ENCODE assay signal across 9 cellular contexts in the genomic region with DNA sequence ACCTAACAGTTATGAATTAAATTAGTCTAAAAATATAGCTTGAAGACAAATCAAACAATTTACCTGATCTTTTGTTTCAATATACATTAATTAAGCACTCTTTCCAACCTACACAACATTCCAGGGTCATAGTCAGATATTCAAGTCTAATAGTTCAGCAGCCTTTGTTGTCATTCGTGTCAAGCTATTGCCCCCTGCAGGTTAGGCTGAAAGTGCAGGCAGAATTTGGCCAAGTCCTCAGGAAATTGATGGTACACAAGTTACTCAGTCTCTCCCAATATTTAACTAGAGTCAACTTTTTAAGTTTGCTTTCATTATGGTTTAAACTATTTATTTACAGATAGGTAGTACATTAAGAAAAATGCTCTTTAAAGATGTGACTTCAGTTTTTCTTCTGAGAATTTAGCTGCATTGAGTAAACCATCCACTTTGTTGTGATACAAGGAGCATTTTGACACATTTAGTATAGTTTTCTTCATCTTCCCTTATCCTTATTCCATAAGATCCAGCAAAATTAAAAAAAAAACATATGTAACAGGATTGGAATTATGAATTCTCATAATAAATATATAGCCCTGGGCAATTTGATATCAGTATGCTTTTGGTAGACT.
DNase-seq lines count a peak whose midpoint lies in the region; ATAC-seq and TF ChIP-seq lines count a peak whose summit lies in the region.
"Had no signal": no experiment of that assay in that cellular context is flagged by ENCODE, and none has a peak within 500 bp of the region (broad histone marks: within the 10 kb centered on the region; RNA-seq: fewer than 3 reads in every experiment).

No MANE protein-coding gene starts in this region.

- H3K4me1 Mint-ChIP-seq in activated T-helper 17 cell treated with anti-CD3 and anti-CD28 coated beads, Interleukin-2, amount 50 U/mL, for 72 hours = peaks cover 11% of the 10 kb centered on the region

- H3K4me3 ChIP-seq in PC-3 (ENCODE audit: low read length) = no peak overlapping the region
- no peak overlapping the region for H3K4me3 ChIP-seq in osteoblast (ENCODE audit: insufficient read depth, low read length)

- H3K27ac ChIP-seq in PC-3 (ENCODE audit: low read length) (peak overlapping the region; percentile 20), osteoblast (ENCODE audit: low read depth, low read length) (no peak overlapping the region)

- CTCF ChIA-PET in PC-3 (lab: Charles Lee) = interaction anchor here (0.6 kb wide), 1 partner anchor 130 kb away, joined by 3 read pairs; no protein-coding TSS in a partner anchor

- DNase-seq in COLO668 (lab: John Stamatoyannopoulos, UW; ENCODE audit: unreplicated experiment) (peak; percentile 58), PC-3 (peak; percentile 94), activated T-helper 1 cell treated with Interleukin-2 at 50 U/mL for 16 hours (ENCODE audit: low read depth) (peak; percentile 43), fibroblast of the conjunctiva (ENCODE audit: low read depth) (peak; percentile 68), osteoblast (ENCODE audit: insufficient read length, low spot score, missing footprints) (peak; percentile 62)

- peak; percentile 50 for ATAC-seq in GM19395 (IDR thresholded peaks at IDR 0.05; ENCODE audit: unreplicated experiment)
- ATAC-seq in PC-3 = peak; percentile 8; the same call in 1 of the 2 replicates
- no peak for ATAC-seq in activated T-helper 17 cell treated with anti-CD3 and anti-CD28 coated beads, Interleukin-2, amount 50 U/mL, for 72 hours (replicated peaks)

- H3K27me3 ChIP-seq in PC-3 (ENCODE audit: low read length) (no peaks in the 10 kb centered on the region), osteoblast (ENCODE audit: insufficient read depth, low read length) (no peaks in the 10 kb centered on the region)

- no TSS peak for BruUV-seq in PC-3 (replicated peaks; lab: Mats Ljungman, UMichigan)

- H3K79me2 ChIP-seq in PC-3 (ENCODE audit: low read length) (no peaks in the 10 kb centered on the region), osteoblast (ENCODE audit: insufficient read depth, low read length) (peaks cover 6% of the 10 kb centered on the region)

- peaks cover 62% of the 10 kb centered on the region for H3K27me3 Mint-ChIP-seq in activated T-helper 17 cell treated with anti-CD3 and anti-CD28 coated beads, Interleukin-2, amount 50 U/mL, for 72 hours

- H3K4me1 ChIP-seq in PC-3 (ENCODE audit: insufficient read depth, low read length) = peaks cover 40% of the 10 kb centered on the region
- peaks cover 24% of the 10 kb centered on the region for H3K4me1 ChIP-seq in osteoblast (ENCODE audit: insufficient read depth, low read length)

- H3K36me3 Mint-ChIP-seq in activated T-helper 17 cell treated with anti-CD3 and anti-CD28 coated beads, Interleukin-2, amount 50 U/mL, for 72 hours (ENCODE audit: low read depth) = no peaks in the 10 kb centered on the region
- H3K36me3 Mint-ChIP-seq: activated naive CD4-positive, alpha-beta T cell treated with anti-CD3 and anti-CD28 coated beads, Interleukin-2, amount 50 U/mL, for 24 hours had no signal

- H3K9ac ChIP-seq in PC-3 (ENCODE audit: low read length) = no peak overlapping the region

- H3K4me3 Mint-ChIP-seq in activated T-helper 17 cell treated with anti-CD3 and anti-CD28 coated beads, Interleukin-2, amount 50 U/mL, for 72 hours = no peak overlapping the region
- H3K4me3 Mint-ChIP-seq: activated naive CD4-positive, alpha-beta T cell treated with anti-CD3 and anti-CD28 coated beads, Interleukin-2, amount 50 U/mL, for 24 hours had no signal

- H3K9me3 Mint-ChIP-seq in activated T-helper 17 cell treated with anti-CD3 and anti-CD28 coated beads, Interleukin-2, amount 50 U/mL, for 72 hours = no peaks in the 10 kb centered on the region

- POLR2A ChIA-PET in PC-3 (lab: Charles Lee; ENCODE audit: unreplicated experiment) = interaction anchor here (0.6 kb wide), 1 partner anchor 280 kb away, joined by 4 read pairs; no protein-coding TSS in a partner anchor

- intact Hi-C loops in PC-3 (cut with micrococcal nuclease) = loop anchor here (1.0 to 10.0 kb wide), 10 partner anchors 49 to 1086 kb away; a partner anchor contains a TSS

- H3K9me3 ChIP-seq in PC-3 (ENCODE audit: low read length) = no peaks in the 10 kb centered on the region
- no peaks in the 10 kb centered on the region for H3K9me3 ChIP-seq in osteoblast (ENCODE audit: low read depth, low read length)

- TF ChIP-seq RAD21 in Ishikawa (IDR thresholded peaks at IDR 0.05; ENCODE audit: low read depth) = peak; percentile 90

- H3K36me3 ChIP-seq in PC-3 (ENCODE audit: low read depth, low read length) = no peaks in the 10 kb centered on the region
- H3K36me3 ChIP-seq in osteoblast (ENCODE audit: insufficient read depth, low read length) = no peaks in the 10 kb centered on the region

- H3F3A ChIP-seq in PC-3 (ENCODE audit: low read length, unreplicated experiment) = no peaks in the 10 kb centered on the region

- no peak overlapping the region for H2AFZ ChIP-seq in PC-3 (ENCODE audit: low read length)
- H2AFZ ChIP-seq in osteoblast (ENCODE audit: low read length) = no peak overlapping the region

- no peak overlapping the region for H3K27ac Mint-ChIP-seq in activated T-helper 17 cell treated with anti-CD3 and anti-CD28 coated beads, Interleukin-2, amount 50 U/mL, for 72 hours
- H3K27ac Mint-ChIP-seq: activated naive CD4-positive, alpha-beta T cell treated with anti-CD3 and anti-CD28 coated beads, Interleukin-2, amount 50 U/mL, for 24 hours had no signal

- no peaks in the 10 kb centered on the region for H3K9me2 ChIP-seq in PC-3 (replicated peaks; ENCODE audit: low read length)

- TF ChIP-seq EP300 in Ishikawa (IDR thresholded peaks at IDR 0.05; ENCODE audit: borderline replicate concordance) = no peak

- H3K4me2 ChIP-seq in PC-3 (ENCODE audit: low read length) = 0 out of 2 replicates have a peak overlapping the region, but pooled peaks have one; percentile 16
- no peak overlapping the region for H3K4me2 ChIP-seq in osteoblast (ENCODE audit: insufficient read depth, low read length)

- H4K20me1 ChIP-seq in PC-3 (ENCODE audit: low read length) (no peaks in the 10 kb centered on the region), osteoblast (ENCODE audit: insufficient read depth, low read length) (no peaks in the 10 kb centered on the region)

- TF ChIP-seq CTCF in PC-3 (conservative IDR thresholded peaks at IDR 0.05; ENCODE audit: low read depth, low read length) (peak; percentile 97), osteoblast (IDR thresholded peaks at IDR 0.05; ENCODE audit: extremely low read depth, low read depth, low read length) (peak; percentile 95)

TF ChIP-seq in Ishikawa, 13 proteins besides CTCF, POLR2A, EP300 and RAD21:
- TF ChIP-seq, protein P1, sequence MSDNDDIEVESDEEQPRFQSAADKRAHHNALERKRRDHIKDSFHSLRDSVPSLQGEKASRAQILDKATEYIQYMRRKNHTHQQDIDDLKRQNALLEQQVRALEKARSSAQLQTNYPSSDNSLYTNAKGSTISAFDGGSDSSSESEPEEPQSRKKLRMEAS (IDR thresholded peaks at IDR 0.05) = no peak
- TF ChIP-seq ZBTB7A (IDR thresholded peaks at IDR 0.05; ENCODE audit: low read depth) = no peak
- no peak for TF ChIP-seq TEAD4 (IDR thresholded peaks at IDR 0.05)
- TF ChIP-seq, protein P2, sequence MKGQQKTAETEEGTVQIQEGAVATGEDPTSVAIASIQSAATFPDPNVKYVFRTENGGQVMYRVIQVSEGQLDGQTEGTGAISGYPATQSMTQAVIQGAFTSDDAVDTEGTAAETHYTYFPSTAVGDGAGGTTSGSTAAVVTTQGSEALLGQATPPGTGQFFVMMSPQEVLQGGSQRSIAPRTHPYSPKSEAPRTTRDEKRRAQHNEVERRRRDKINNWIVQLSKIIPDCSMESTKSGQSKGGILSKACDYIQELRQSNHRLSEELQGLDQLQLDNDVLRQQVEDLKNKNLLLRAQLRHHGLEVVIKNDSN (IDR thresholded peaks at IDR 0.05) = no peak
- TF ChIP-seq CEBPB (IDR thresholded peaks at IDR 0.05) = no peak
- TF ChIP-seq CREB1 (IDR thresholded peaks at IDR 0.05; ENCODE audit: low read depth) = no peak
- TF ChIP-seq, protein P3, sequence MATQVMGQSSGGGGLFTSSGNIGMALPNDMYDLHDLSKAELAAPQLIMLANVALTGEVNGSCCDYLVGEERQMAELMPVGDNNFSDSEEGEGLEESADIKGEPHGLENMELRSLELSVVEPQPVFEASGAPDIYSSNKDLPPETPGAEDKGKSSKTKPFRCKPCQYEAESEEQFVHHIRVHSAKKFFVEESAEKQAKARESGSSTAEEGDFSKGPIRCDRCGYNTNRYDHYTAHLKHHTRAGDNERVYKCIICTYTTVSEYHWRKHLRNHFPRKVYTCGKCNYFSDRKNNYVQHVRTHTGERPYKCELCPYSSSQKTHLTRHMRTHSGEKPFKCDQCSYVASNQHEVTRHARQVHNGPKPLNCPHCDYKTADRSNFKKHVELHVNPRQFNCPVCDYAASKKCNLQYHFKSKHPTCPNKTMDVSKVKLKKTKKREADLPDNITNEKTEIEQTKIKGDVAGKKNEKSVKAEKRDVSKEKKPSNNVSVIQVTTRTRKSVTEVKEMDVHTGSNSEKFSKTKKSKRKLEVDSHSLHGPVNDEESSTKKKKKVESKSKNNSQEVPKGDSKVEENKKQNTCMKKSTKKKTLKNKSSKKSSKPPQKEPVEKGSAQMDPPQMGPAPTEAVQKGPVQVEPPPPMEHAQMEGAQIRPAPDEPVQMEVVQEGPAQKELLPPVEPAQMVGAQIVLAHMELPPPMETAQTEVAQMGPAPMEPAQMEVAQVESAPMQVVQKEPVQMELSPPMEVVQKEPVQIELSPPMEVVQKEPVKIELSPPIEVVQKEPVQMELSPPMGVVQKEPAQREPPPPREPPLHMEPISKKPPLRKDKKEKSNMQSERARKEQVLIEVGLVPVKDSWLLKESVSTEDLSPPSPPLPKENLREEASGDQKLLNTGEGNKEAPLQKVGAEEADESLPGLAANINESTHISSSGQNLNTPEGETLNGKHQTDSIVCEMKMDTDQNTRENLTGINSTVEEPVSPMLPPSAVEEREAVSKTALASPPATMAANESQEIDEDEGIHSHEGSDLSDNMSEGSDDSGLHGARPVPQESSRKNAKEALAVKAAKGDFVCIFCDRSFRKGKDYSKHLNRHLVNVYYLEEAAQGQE (IDR thresholded peaks at IDR 0.05; ENCODE audit: low read depth) = no peak
- TF ChIP-seq YY1 (IDR thresholded peaks at IDR 0.05; ENCODE audit: low read depth) = no peak
- TF ChIP-seq FOXM1 (IDR thresholded peaks at IDR 0.05; ENCODE audit: borderline replicate concordance, low read depth) = no peak
- TF ChIP-seq EGR1 (IDR thresholded peaks at IDR 0.05) = no peak
- TF ChIP-seq TAF1 (IDR thresholded peaks at IDR 0.05; ENCODE audit: low read depth) = no peak
- no peak for TF ChIP-seq NFIC (IDR thresholded peaks at IDR 0.05)
- no peak for TF ChIP-seq TCF12 (IDR thresholded peaks at IDR 0.05; ENCODE audit: low read depth)

Comparison
In these comparisons a context has a peak if more than half of its experiments do, and no peak if none do; other contexts are left out.
1. DNase-seq: peak in every context shown above with its lines; median percentile 94 in PC-3; 68 in fibroblast of the conjunctiva; 62 in osteoblast; 58 in COLO668; 43 in activated T-helper 1 cell treated with Interleukin-2 at 50 U/mL for 16 hours.